ENCODE assay signal across 8 cellular contexts in genomic region chr19:37334179-37335071, GRCh38. TPM values are rescaled to one million over a fixed set of nuclear protein-coding genes. Genes with fewer than 3 reads are reported as not detected.
DNase-seq lines count a peak whose midpoint lies in the region; ATAC-seq and TF ChIP-seq lines count a peak whose summit lies in the region.

No MANE protein-coding gene starts in this region.

- peaks cover 4% of the 10 kb centered on the region for H3F3A ChIP-seq in smooth muscle cell (ENCODE audit: low read depth)

- H3K4me3 ChIP-seq in CD4-positive, alpha-beta memory T cell (ENCODE audit: low read length in 2 of 2), result peak overlapping the region; percentile 71 to 83
- H3K4me3 ChIP-seq in smooth muscle cell, result peak overlapping the region; percentile 96

- H3K4me1 Mint-ChIP-seq in CD4-positive, alpha-beta memory T cell, result peaks cover 20 to 42% (median 31%) of the 10 kb centered on the region in 4 donors
- peaks cover 24 to 40% of the 10 kb centered on the region in 2 donors for H3K4me1 Mint-ChIP-seq in immature natural killer cell

- TF ChIP-seq CTCF in smooth muscle cell (IDR thresholded peaks at IDR 0.05; ENCODE audit: borderline replicate concordance, insufficient read depth, poor library complexity, severe bottlenecking), result no peak

- DNase-seq in CD4-positive, alpha-beta memory T cell, result peak; percentile 84 to 96 (median 90)
- peak; percentile 71 for DNase-seq in NCI-H128 (lab: John Stamatoyannopoulos, UW; ENCODE audit: unreplicated experiment)
- DNase-seq in activated CD4-positive, CD25-positive, alpha-beta regulatory T cell treated with anti-CD3 and anti-CD28 coated beads, Interleukin-2, amount 50 U/mL, for 16 hours (ENCODE audit: low read depth, low spot score), result peak; percentile 80
- DNase-seq in central memory CD4-positive, alpha-beta T cell, result peak; percentile 87
- peak; percentile 82 to 85 (median 85) for DNase-seq in immature natural killer cell
- peak; percentile 34 for DNase-seq in smooth muscle cell (lab: John Stamatoyannopoulos, UW; ENCODE audit: unreplicated experiment)

- H3K4me2 ChIP-seq in smooth muscle cell, result peak overlapping the region; percentile 97

- peak overlapping the region; percentile 80 for H3K27ac ChIP-seq in CD4-positive, alpha-beta memory T cell (ENCODE audit: low read depth, low read length)
- H3K27ac ChIP-seq in smooth muscle cell (ENCODE audit: low read depth), result peak overlapping the region; percentile 83

- peaks cover 0 to 5% (median 0%) of the 10 kb centered on the region in 8 donors for H3K9me3 Mint-ChIP-seq in CD4-positive, alpha-beta memory T cell
- peaks cover 0 to under 1% (median 0%) of the 10 kb centered on the region in 6 donors for H3K9me3 Mint-ChIP-seq in immature natural killer cell

- peak overlapping the region; percentile 89 to 95 (median 92) for H3K4me3 Mint-ChIP-seq in CD4-positive, alpha-beta memory T cell
- peak overlapping the region; percentile 89 to 94 (median 91) for H3K4me3 Mint-ChIP-seq in immature natural killer cell

- H3K4me1 ChIP-seq in CD4-positive, alpha-beta memory T cell (ENCODE audit: insufficient read depth, low read length), result peaks cover 12% of the 10 kb centered on the region
- H3K4me1 ChIP-seq in smooth muscle cell (ENCODE audit: low read depth), result peaks cover 6% of the 10 kb centered on the region

- H3K36me3 ChIP-seq in CD4-positive, alpha-beta memory T cell (ENCODE audit: insufficient read depth, low read length), result peaks cover 9% of the 10 kb centered on the region
- no peaks in the 10 kb centered on the region for H3K36me3 ChIP-seq in smooth muscle cell (ENCODE audit: low read depth)

- intact Hi-C loops in CD4-positive, alpha-beta memory T cell (cut with micrococcal nuclease), result loop anchor here (1.0 kb wide), 4 partner anchors 17 to 172 kb away; partner anchors contain the start of genes ZNF527, ZNF570 and ZNF793

- no peaks in the 10 kb centered on the region for H3K27me3 Mint-ChIP-seq in CD4-positive, alpha-beta memory T cell
- peaks cover 0 to 2% (median 0%) of the 10 kb centered on the region in 3 donors for H3K27me3 Mint-ChIP-seq in immature natural killer cell (ENCODE audit: low read depth in 3 of 3)

- peak overlapping the region; percentile 96 for H3K9ac ChIP-seq in smooth muscle cell (ENCODE audit: low read depth)

- H2AFZ ChIP-seq in smooth muscle cell (ENCODE audit: low read depth), result peak overlapping the region; percentile 99

- peak; percentile 50 for ATAC-seq in GM21717 (IDR thresholded peaks at IDR 0.05; ENCODE audit: unreplicated experiment)
- ATAC-seq in GM21360 (IDR thresholded peaks at IDR 0.05; ENCODE audit: unreplicated experiment), result no peak

- H3K27me3 ChIP-seq in CD4-positive, alpha-beta memory T cell (ENCODE audit: insufficient read depth, low read length), result no peaks in the 10 kb centered on the region
- no peaks in the 10 kb centered on the region for H3K27me3 ChIP-seq in smooth muscle cell (ENCODE audit: low read depth)

- peaks cover 17 to 43% of the 10 kb centered on the region in 2 donors for H3K36me3 Mint-ChIP-seq in CD4-positive, alpha-beta memory T cell
- peaks cover 7 to 25% (median 15%) of the 10 kb centered on the region in 3 donors for H3K36me3 Mint-ChIP-seq in immature natural killer cell

- H3K79me2 ChIP-seq in smooth muscle cell (ENCODE audit: low read depth), result peaks cover 36% of the 10 kb centered on the region

- no peaks in the 10 kb centered on the region for H4K20me1 ChIP-seq in smooth muscle cell (ENCODE audit: low read depth)

- CTCF ChIA-PET in CD4-positive, alpha-beta memory T cell (lab: Charles Lee; ENCODE audit: partially characterized antibody), result interaction anchor here (1.1 to 1.5 kb wide), 2 partner anchors 15 to 36 kb away, joined by 3 to 7 read pairs; partner anchors contain the start of gene ZNF527

- POLR2A ChIA-PET in CD4-positive, alpha-beta memory T cell (lab: Charles Lee; ENCODE audit: partially characterized antibody), result interaction anchor here (0.8 to 2.2 kb wide), 12 partner anchors 9 to 1119 kb away, joined by 3 to 32 read pairs (median 6); partner anchors contain the start of genes ZNF146, ZNF345, ZNF383 and ZNF527

- WGBS in smooth muscle cell (ENCODE audit: low lambda C conversion rate), result 11% methylated on average over 50 of the region's 50 CpGs

- no peaks in the 10 kb centered on the region for H3K9me3 ChIP-seq in CD4-positive, alpha-beta memory T cell (ENCODE audit: control insufficient read depth in 1 of 2, low read length in 2 of 2)
- no peaks in the 10 kb centered on the region for H3K9me3 ChIP-seq in smooth muscle cell (replicated peaks; ENCODE audit: low read depth)

- peak overlapping the region; percentile 89 to 98 (median 95) for H3K27ac Mint-ChIP-seq in CD4-positive, alpha-beta memory T cell
- peak overlapping the region; percentile 86 to 96 (median 92) for H3K27ac Mint-ChIP-seq in immature natural killer cell

RNA-seq across cellular contexts. Expression of gene ZNF527, which starts 36.5 kb away (rescaled TPM):
- total RNA-seq in CD4-positive, alpha-beta memory T cell, result 10 to 100 TPM; 12.7 to 13.3 TPM
- 1 to 10 TPM; 5.2 to 8.8 TPM for polyA plus RNA-seq in CD4-positive, alpha-beta memory T cell
- polyA plus RNA-seq in immature natural killer cell (1 to 10 TPM; 8.1 to 9.9 (median 9.5) TPM), smooth muscle cell (0.90 and 1.2 TPM in 2 replicates)
- total RNA-seq in smooth muscle cell, result 8.5 and 12.4 TPM in 2 replicates

Comparison
In these comparisons a context has a peak if more than half of its experiments do, and no peak if none do; other contexts are left out.
1. DNase-seq: peak in every context shown above with its lines; median percentile 90 in CD4-positive, alpha-beta memory T cell; 87 in central memory CD4-positive, alpha-beta T cell; 85 in immature natural killer cell; 80 in activated CD4-positive, CD25-positive, alpha-beta regulatory T cell treated with anti-CD3 and anti-CD28 coated beads, Interleukin-2, amount 50 U/mL, for 16 hours; 71 in NCI-H128; 34 in smooth muscle cell.